Comparison of ENCODE assay signal across 18 cellular contexts in the genomic region with DNA sequence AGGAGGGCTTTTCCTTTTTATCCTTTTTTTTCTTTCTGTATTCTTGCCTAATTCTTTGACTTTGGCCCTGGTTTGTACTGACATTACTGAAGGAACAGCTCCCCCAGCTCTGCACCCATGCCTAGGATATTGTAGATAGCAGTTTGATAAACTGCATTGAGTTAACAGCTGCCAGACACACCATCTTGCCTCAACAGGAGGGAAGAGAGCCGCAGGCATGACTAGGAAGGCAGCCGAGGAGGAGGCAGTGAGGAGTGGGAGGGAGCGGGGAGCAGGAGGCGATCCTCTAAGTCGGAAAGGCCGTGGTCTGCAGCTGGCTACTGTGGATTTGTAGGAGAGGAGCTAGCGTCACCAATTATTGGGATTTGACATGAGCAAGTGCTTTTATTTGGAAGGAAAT. TPM values are rescaled to one million over a fixed set of nuclear protein-coding genes. Genes with fewer than 3 reads are reported as not detected.
DNase-seq lines count a peak whose midpoint lies in the region; ATAC-seq and TF ChIP-seq lines count a peak whose summit lies in the region.
"Had no signal": no experiment of that assay in that cellular context is flagged by ENCODE, and none has a peak within 500 bp of the region (broad histone marks: within the 10 kb centered on the region; RNA-seq: fewer than 3 reads in every experiment).

No MANE protein-coding gene starts in this region.

- TF ChIP-seq POLR2A in suprapubic skin (IDR thresholded peaks at IDR 0.05), result no peak

- H3K36me3 ChIP-seq in H7 (replicated peaks; ENCODE audit: control insufficient read depth, insufficient read depth, low read length) (no peaks in the 10 kb centered on the region), heart right ventricle (no peaks in the 10 kb centered on the region), suprapubic skin (no peaks in the 10 kb centered on the region)
- H3K36me3 ChIP-seq: MG63 had no signal

- H3K36me3 Mint-ChIP-seq in nephron progenitor cell (ENCODE audit: low read depth), result no peaks in the 10 kb centered on the region
- H3K36me3 Mint-ChIP-seq: CD4-positive, CD25-positive, alpha-beta regulatory T cell had no signal

- intact Hi-C loops in heart right ventricle (cut with DNase I), result no loop called here

- H3K9me3 ChIP-seq in heart right ventricle, result no peaks in the 10 kb centered on the region
- H3K9me3 ChIP-seq in suprapubic skin, result no peaks in the 10 kb centered on the region
- H3K9me3 ChIP-seq: MG63 had no signal

- peak overlapping the region; percentile 51 for H3K27ac ChIP-seq in cingulate gyrus (ENCODE audit: low read depth, low read length)
- no peak overlapping the region for H3K27ac ChIP-seq in heart right ventricle
- no peak overlapping the region for H3K27ac ChIP-seq in suprapubic skin
- H3K27ac ChIP-seq: GM23248, KMS-11, PC-9 had no signal

- H3K4me1 ChIP-seq in heart right ventricle (peaks cover 0 to 17% (median 11%) of the 10 kb centered on the region in 9 donors), suprapubic skin (no peaks in the 10 kb centered on the region)

- peaks cover 52% of the 10 kb centered on the region for H3K4me1 Mint-ChIP-seq in nephron progenitor cell
- H3K4me1 Mint-ChIP-seq: CD4-positive, CD25-positive, alpha-beta regulatory T cell had no signal

- ATAC-seq in GM21786 (IDR thresholded peaks at IDR 0.05; ENCODE audit: unreplicated experiment) (no peak), heart right ventricle (no peak), GM21447 (IDR thresholded peaks at IDR 0.05; ENCODE audit: unreplicated experiment) (no peak)

- WGBS in heart right ventricle, 2 donors, result 88 to 92% methylated on average over 7 of the region's 7 CpGs
- WGBS in suprapubic skin, result 59% methylated on average over 6 of the region's 7 CpGs

- H3K9me3 Mint-ChIP-seq in nephron progenitor cell, result peaks cover 8% of the 10 kb centered on the region
- H3K9me3 Mint-ChIP-seq: HFFc6 had no signal

- H3K27ac Mint-ChIP-seq in nephron progenitor cell, result peak overlapping the region; percentile 78
- H3K27ac Mint-ChIP-seq: CD4-positive, CD25-positive, alpha-beta regulatory T cell; HFFc6 had no signal

- TF ChIP-seq EP300 in suprapubic skin (IDR thresholded peaks at IDR 0.05), result no peak

- H3K4me3 ChIP-seq in H7 (ENCODE audit: insufficient read depth, low read depth, low read length) (no peak overlapping the region), heart right ventricle (no peak overlapping the region), suprapubic skin (no peak overlapping the region)
- H3K4me3 ChIP-seq: GM23248, MG63, PC-9 had no signal

- DNase-seq in DMS 273 (lab: John Stamatoyannopoulos, UW; ENCODE audit: unreplicated experiment) (peak; percentile 66), H7 (peak; percentile 38), nephron progenitor cell (no peak), heart right ventricle (no peak), suprapubic skin (ENCODE audit: low spot score in 2 of 2) (no peak)
- DNase-seq: AML-193; CD4-positive, CD25-positive, alpha-beta regulatory T cell; DMS79; GDM1; GM23248; HFFc6; MG63; NCI-H2081 treated with DMSO at 0.1 percent for 48 hours; PC-9 had no signal

- H3K4me3 Mint-ChIP-seq in nephron progenitor cell, result no peak overlapping the region
- H3K4me3 Mint-ChIP-seq: HFFc6 had no signal

- H3K27me3 ChIP-seq in H7 (ENCODE audit: control insufficient read depth, insufficient read depth, low read length), result peaks cover 5% of the 10 kb centered on the region
- peaks cover 0 to 18% (median 0%) of the 10 kb centered on the region in 7 donors for H3K27me3 ChIP-seq in heart right ventricle
- H3K27me3 ChIP-seq in suprapubic skin, result no peaks in the 10 kb centered on the region

- TF ChIP-seq CTCF in nephron progenitor cell (IDR thresholded peaks at IDR 0.05) (no peak), heart right ventricle (IDR thresholded peaks at IDR 0.05) (no peak), suprapubic skin (IDR thresholded peaks at IDR 0.05) (no peak)

- peaks cover 30% of the 10 kb centered on the region for H3K27me3 Mint-ChIP-seq in nephron progenitor cell (ENCODE audit: low read depth, poor library complexity)

RNA-seq across cellular contexts. Expression of a gene that starts 9.8 kb away (rescaled TPM):
- not detected in 2 replicates for total RNA-seq in H7 (2014; rRNA removed; shearing (Covaris generic))
- 10 to 100 TPM in 5 of 10 donors, 1 to 10 TPM in 5; 7.0 to 20.5 (median 10.7) TPM for total RNA-seq in heart right ventricle
- polyA plus RNA-seq in heart right ventricle, result 10 to 100 TPM in 1 of 2 donors, 1 to 10 TPM in 1; 4.5 to 11.2 TPM
- 10 to 100 TPM; 13.3 to 36.6 (median 22.9) TPM for total RNA-seq in suprapubic skin
- total RNA-seq: CD4-positive, CD25-positive, alpha-beta regulatory T cell; PC-9 had no signal
- polyA plus RNA-seq: CD4-positive, CD25-positive, alpha-beta regulatory T cell had no signal

RNA-seq across cellular contexts. Expression of a gene that starts 55.5 kb away (rescaled TPM):
- 7.2 and 8.7 TPM in 2 replicates for total RNA-seq in H7 (2014; rRNA removed; shearing (Covaris generic))
- total RNA-seq in heart right ventricle, result 100 to 1,000 TPM in 3 of 10 donors, 10 to 100 TPM in 7; 26.4 to 349 (median 58.9) TPM
- 10 to 100 TPM; 28.3 to 49.6 TPM for polyA plus RNA-seq in heart right ventricle
- total RNA-seq in suprapubic skin, result 100 to 1,000 TPM; 160 to 319 (median 193) TPM

Comparison
In these comparisons a context has a peak if more than half of its experiments do, and no peak if none do; other contexts are left out.
1. DNase-seq: peak in DMS 273 (single experiment) and H7 (single experiment); none in nephron progenitor cell (single experiment), heart right ventricle (0 of 2) and suprapubic skin (0 of 2).